In the genomic region with DNA sequence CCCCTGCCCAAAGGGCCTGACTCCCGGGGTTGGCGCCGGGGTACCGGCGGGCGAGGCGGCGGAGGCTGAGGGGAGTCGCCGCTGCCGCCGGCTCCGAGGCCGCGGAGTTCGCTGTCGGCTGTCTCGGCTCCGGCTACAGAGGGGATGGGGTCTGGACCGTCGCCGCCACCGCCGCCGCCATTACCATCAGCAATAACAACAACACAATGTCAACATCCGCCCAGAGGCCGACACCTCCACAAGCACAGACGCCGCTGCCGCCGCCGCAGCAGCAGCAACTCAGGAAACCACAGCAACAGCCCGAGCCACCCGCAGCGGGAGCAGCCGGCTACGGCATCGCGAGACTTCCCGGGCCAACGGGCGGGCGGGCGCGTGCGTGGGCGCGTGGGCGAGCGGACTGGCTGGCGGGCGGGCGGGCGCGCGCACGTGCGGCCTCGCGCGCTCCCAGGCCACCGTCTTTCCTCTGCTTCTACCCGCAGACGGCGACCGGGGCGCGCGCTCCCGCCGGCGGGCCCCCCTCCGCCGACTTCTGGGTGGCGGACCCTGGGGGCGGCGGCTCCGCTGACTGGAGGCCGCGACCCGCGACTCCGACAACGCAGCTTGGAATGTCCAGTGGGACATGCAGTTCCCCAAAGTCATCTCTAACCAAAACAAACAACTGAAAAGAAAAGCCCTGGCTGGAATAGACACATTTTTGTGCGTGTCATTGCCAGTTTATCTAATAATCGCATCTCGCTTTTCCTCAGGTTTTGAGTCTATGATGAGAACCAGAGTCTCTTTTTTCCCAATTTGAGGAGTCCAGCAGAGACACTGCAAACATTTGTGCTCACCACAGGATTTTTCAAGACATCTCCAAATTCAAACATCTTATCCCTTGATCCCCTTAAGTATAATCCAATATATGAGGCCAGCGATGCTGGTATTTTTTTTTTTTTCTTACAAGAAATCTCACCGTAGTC, we compare ENCODE assay signal across 1 cellular context.
TF ChIP-seq lines count a peak whose summit lies in the region.

A gene (minus strand): TSS at position 289 of the 959 bp plus-strand sequence. CDS start 305 bp downstream, outside the sequence.

TF ChIP-seq in HEK293, 187 proteins besides CTCF, POLR2A, EP300 and RAD21 (continued from another document):
- TF ChIP-seq, protein P1, sequence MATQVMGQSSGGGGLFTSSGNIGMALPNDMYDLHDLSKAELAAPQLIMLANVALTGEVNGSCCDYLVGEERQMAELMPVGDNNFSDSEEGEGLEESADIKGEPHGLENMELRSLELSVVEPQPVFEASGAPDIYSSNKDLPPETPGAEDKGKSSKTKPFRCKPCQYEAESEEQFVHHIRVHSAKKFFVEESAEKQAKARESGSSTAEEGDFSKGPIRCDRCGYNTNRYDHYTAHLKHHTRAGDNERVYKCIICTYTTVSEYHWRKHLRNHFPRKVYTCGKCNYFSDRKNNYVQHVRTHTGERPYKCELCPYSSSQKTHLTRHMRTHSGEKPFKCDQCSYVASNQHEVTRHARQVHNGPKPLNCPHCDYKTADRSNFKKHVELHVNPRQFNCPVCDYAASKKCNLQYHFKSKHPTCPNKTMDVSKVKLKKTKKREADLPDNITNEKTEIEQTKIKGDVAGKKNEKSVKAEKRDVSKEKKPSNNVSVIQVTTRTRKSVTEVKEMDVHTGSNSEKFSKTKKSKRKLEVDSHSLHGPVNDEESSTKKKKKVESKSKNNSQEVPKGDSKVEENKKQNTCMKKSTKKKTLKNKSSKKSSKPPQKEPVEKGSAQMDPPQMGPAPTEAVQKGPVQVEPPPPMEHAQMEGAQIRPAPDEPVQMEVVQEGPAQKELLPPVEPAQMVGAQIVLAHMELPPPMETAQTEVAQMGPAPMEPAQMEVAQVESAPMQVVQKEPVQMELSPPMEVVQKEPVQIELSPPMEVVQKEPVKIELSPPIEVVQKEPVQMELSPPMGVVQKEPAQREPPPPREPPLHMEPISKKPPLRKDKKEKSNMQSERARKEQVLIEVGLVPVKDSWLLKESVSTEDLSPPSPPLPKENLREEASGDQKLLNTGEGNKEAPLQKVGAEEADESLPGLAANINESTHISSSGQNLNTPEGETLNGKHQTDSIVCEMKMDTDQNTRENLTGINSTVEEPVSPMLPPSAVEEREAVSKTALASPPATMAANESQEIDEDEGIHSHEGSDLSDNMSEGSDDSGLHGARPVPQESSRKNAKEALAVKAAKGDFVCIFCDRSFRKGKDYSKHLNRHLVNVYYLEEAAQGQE (tag by site-specific recombination; IDR thresholded peaks at IDR 0.05), result peak; percentile 15; the same call in 1 of the 2 replicates
- no peak for TF ChIP-seq ZNF654 (tag by site-specific recombination; IDR thresholded peaks at IDR 0.05; ENCODE audit: low read depth)
- TF ChIP-seq HOXD13 (CRISPR knock-in tag; IDR thresholded peaks at IDR 0.05; ENCODE audit: borderline replicate concordance), result no peak
- TF ChIP-seq ZNF341 (tag by site-specific recombination; IDR thresholded peaks at IDR 0.05; ENCODE audit: low read depth), result peak; percentile 47; the same call in 1 of the 2 replicates
- no peak for TF ChIP-seq ZNF530 (tag by site-specific recombination; IDR thresholded peaks at IDR 0.05; ENCODE audit: low read depth)
- TF ChIP-seq MEIS1 (CRISPR knock-in tag; IDR thresholded peaks at IDR 0.05; ENCODE audit: borderline replicate concordance), result no peak
- TF ChIP-seq RBAK (tag by site-specific recombination; IDR thresholded peaks at IDR 0.05), result no peak
- no peak for TF ChIP-seq ZNF416 (tag by site-specific recombination; IDR thresholded peaks at IDR 0.05)
- TF ChIP-seq, protein P2, sequence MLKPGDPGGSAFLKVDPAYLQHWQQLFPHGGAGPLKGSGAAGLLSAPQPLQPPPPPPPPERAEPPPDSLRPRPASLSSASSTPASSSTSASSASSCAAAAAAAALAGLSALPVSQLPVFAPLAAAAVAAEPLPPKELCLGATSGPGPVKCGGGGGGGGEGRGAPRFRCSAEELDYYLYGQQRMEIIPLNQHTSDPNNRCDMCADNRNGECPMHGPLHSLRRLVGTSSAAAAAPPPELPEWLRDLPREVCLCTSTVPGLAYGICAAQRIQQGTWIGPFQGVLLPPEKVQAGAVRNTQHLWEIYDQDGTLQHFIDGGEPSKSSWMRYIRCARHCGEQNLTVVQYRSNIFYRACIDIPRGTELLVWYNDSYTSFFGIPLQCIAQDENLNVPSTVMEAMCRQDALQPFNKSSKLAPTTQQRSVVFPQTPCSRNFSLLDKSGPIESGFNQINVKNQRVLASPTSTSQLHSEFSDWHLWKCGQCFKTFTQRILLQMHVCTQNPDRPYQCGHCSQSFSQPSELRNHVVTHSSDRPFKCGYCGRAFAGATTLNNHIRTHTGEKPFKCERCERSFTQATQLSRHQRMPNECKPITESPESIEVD (tag by site-specific recombination; IDR thresholded peaks at IDR 0.05), result no peak
- TF ChIP-seq, protein P3, sequence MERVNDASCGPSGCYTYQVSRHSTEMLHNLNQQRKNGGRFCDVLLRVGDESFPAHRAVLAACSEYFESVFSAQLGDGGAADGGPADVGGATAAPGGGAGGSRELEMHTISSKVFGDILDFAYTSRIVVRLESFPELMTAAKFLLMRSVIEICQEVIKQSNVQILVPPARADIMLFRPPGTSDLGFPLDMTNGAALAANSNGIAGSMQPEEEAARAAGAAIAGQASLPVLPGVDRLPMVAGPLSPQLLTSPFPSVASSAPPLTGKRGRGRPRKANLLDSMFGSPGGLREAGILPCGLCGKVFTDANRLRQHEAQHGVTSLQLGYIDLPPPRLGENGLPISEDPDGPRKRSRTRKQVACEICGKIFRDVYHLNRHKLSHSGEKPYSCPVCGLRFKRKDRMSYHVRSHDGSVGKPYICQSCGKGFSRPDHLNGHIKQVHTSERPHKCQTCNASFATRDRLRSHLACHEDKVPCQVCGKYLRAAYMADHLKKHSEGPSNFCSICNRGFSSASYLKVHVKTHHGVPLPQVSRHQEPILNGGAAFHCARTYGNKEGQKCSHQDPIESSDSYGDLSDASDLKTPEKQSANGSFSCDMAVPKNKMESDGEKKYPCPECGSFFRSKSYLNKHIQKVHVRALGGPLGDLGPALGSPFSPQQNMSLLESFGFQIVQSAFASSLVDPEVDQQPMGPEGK (tag by site-specific recombination; IDR thresholded peaks at IDR 0.05), result no peak
- peak; percentile 66; the same call in 1 of the 2 replicates for TF ChIP-seq SCRT2 (tag by site-specific recombination; IDR thresholded peaks at IDR 0.05)
- TF ChIP-seq ZNF621 (tag by site-specific recombination; IDR thresholded peaks at IDR 0.05), result no peak
- peak; percentile 16; the same call in 1 of the 2 replicates for TF ChIP-seq ZFHX2 (tag by site-specific recombination; conservative IDR thresholded peaks at IDR 0.05)
- TF ChIP-seq ZNF548 (tag by site-specific recombination; IDR thresholded peaks at IDR 0.05), result no peak
- no peak for TF ChIP-seq ZNF785 (tag by site-specific recombination; IDR thresholded peaks at IDR 0.05)
- no peak for TF ChIP-seq MYNN (tag by site-specific recombination; IDR thresholded peaks at IDR 0.05; ENCODE audit: borderline replicate concordance)
- peak; percentile 50 for TF ChIP-seq SP7 (tag by site-specific recombination; IDR thresholded peaks at IDR 0.05)
- TF ChIP-seq ZNF514 (tag by site-specific recombination; IDR thresholded peaks at IDR 0.05), result no peak
- TF ChIP-seq ZIC2 (tag by site-specific recombination; IDR thresholded peaks at IDR 0.05), result no peak
- TF ChIP-seq KLF1 (tag by site-specific recombination; IDR thresholded peaks at IDR 0.05), result peak; percentile 7; the same call in 1 of the 2 replicates
- no peak for TF ChIP-seq ZNF555 (tag by site-specific recombination; conservative IDR thresholded peaks at IDR 0.05)
- TF ChIP-seq, protein P4, sequence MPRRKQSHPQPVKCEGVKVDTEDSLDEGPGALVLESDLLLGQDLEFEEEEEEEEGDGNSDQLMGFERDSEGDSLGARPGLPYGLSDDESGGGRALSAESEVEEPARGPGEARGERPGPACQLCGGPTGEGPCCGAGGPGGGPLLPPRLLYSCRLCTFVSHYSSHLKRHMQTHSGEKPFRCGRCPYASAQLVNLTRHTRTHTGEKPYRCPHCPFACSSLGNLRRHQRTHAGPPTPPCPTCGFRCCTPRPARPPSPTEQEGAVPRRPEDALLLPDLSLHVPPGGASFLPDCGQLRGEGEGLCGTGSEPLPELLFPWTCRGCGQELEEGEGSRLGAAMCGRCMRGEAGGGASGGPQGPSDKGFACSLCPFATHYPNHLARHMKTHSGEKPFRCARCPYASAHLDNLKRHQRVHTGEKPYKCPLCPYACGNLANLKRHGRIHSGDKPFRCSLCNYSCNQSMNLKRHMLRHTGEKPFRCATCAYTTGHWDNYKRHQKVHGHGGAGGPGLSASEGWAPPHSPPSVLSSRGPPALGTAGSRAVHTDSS (tag by site-specific recombination; IDR thresholded peaks at IDR 0.05), result no peak
- TF ChIP-seq ZNF391 (tag by site-specific recombination; IDR thresholded peaks at IDR 0.05; ENCODE audit: borderline replicate concordance, low read depth), result no peak
- no peak for TF ChIP-seq ZNF596 (tag by site-specific recombination; IDR thresholded peaks at IDR 0.05)
- peak; percentile 80 for TF ChIP-seq YY2 (tag by site-specific recombination; IDR thresholded peaks at IDR 0.05)
- no peak for TF ChIP-seq ZNF701 (tag by site-specific recombination; IDR thresholded peaks at IDR 0.05)
